In genomic region chr16:12079411-12079965, GRCh38 we compare ENCODE assay signal across 14 cellular contexts.
DNase-seq lines count a peak whose midpoint lies in the region; ATAC-seq and TF ChIP-seq lines count a peak whose summit lies in the region.
"Had no signal": no experiment of that assay in that cellular context is flagged by ENCODE, and none has a peak within 500 bp of the region (broad histone marks: within the 10 kb centered on the region; RNA-seq: fewer than 3 reads in every experiment).

No MANE protein-coding gene starts in this region.

- CTCF ChIA-PET in activated naive CD4-positive, alpha-beta T cell treated with anti-CD3 and anti-CD28 coated beads for 36 hours (lab: Charles Lee) = interaction anchor here (0.7 to 3.9 kb wide), 3 partner anchors 12 to 876 kb away, joined by 3 to 34 read pairs (median 10); no protein-coding TSS in a partner anchor
- CTCF ChIA-PET in activated CD4-positive, alpha-beta memory T cell treated with anti-CD3 and anti-CD28 coated beads for 36 hours (lab: Charles Lee) = interaction anchor here (1.2 to 5.4 kb wide), 4 partner anchors 10 to 178 kb away, joined by 3 to 48 read pairs (median 22); no protein-coding TSS in a partner anchor

- DNase-seq in activated naive CD4-positive, alpha-beta T cell treated with anti-CD3 and anti-CD28 coated beads for 36 hours = no peak
- no peak for DNase-seq in activated naive CD4-positive, alpha-beta T cell treated with anti-CD3 and anti-CD28 coated beads, Interleukin-2, amount 50 U/mL, for 16 hours
- DNase-seq in activated CD4-positive, alpha-beta memory T cell treated with anti-CD3 and anti-CD28 coated beads for 36 hours = no peak
- DNase-seq in lower lobe of right lung = peak; percentile 30
- DNase-seq in upper lobe of left lung = no peak
- DNase-seq: mesendoderm, NCI-H1694, NCI-H69 had no signal

- 49 to 52% methylated on average over 7 of the region's 7 CpGs for WGBS in upper lobe of left lung, 2 donors

- H3K4me1 ChIP-seq in lower lobe of right lung = peaks cover 18% of the 10 kb centered on the region
- peaks cover 17 to 43% (median 21%) of the 10 kb centered on the region in 4 donors for H3K4me1 ChIP-seq in upper lobe of left lung
- H3K4me1 ChIP-seq: psoas muscle had no signal

- H3K27ac ChIP-seq in lower lobe of right lung (peak overlapping the region; percentile 61), upper lobe of left lung (peak overlapping the region; percentile 38 to 83 (median 70))
- H3K27ac ChIP-seq: dorsolateral prefrontal cortex, psoas muscle had no signal

- H3K36me3 ChIP-seq in lower lobe of right lung (peaks cover 22% of the 10 kb centered on the region), upper lobe of left lung (peaks cover 0 to 21% (median 4%) of the 10 kb centered on the region in 4 donors)

- H3K4me3 ChIP-seq in lower lobe of right lung = no peak overlapping the region
- no peak overlapping the region for H3K4me3 ChIP-seq in upper lobe of left lung
- H3K4me3 ChIP-seq: dorsolateral prefrontal cortex, GM23338, psoas muscle had no signal

- no peak for TF ChIP-seq POLR2A in upper lobe of left lung (IDR thresholded peaks at IDR 0.05)

- H3K4me1 Mint-ChIP-seq in activated naive CD4-positive, alpha-beta T cell treated with anti-CD3 and anti-CD28 coated beads for 36 hours (ENCODE audit: low read depth) = peaks cover 74% of the 10 kb centered on the region
- peaks cover 65% of the 10 kb centered on the region for H3K4me1 Mint-ChIP-seq in activated CD4-positive, alpha-beta memory T cell treated with anti-CD3 and anti-CD28 coated beads for 36 hours (ENCODE audit: low read depth)

- TF ChIP-seq CTCF in lower lobe of right lung (IDR thresholded peaks at IDR 0.05) (no peak), upper lobe of left lung (IDR thresholded peaks at IDR 0.05) (no peak)

- H3K27me3 Mint-ChIP-seq in activated naive CD4-positive, alpha-beta T cell treated with anti-CD3 and anti-CD28 coated beads for 36 hours (ENCODE audit: low read depth) = no peaks in the 10 kb centered on the region
- H3K27me3 Mint-ChIP-seq in activated CD4-positive, alpha-beta memory T cell treated with anti-CD3 and anti-CD28 coated beads for 36 hours = no peaks in the 10 kb centered on the region

- POLR2A ChIA-PET in activated CD4-positive, alpha-beta memory T cell treated with anti-CD3 and anti-CD28 coated beads for 36 hours (lab: Charles Lee) = no interaction called here

- ATAC-seq in lower lobe of right lung = peak; percentile 52 to 59
- no peak for ATAC-seq in upper lobe of left lung (ENCODE audit: low FRiP score in 2 of 2)
- ATAC-seq in SK-N-SH treated with all-trans-retinoic acid at 6 μM for 48 hours = no peak
- ATAC-seq in GM21737 (IDR thresholded peaks at IDR 0.05; ENCODE audit: unreplicated experiment) = no peak
- no peak for ATAC-seq in GM19023 (IDR thresholded peaks at IDR 0.05; ENCODE audit: unreplicated experiment)
- ATAC-seq: GM23338, psoas muscle had no signal

- peaks cover 2% of the 10 kb centered on the region for H3K9me3 Mint-ChIP-seq in activated naive CD4-positive, alpha-beta T cell treated with anti-CD3 and anti-CD28 coated beads for 36 hours
- H3K9me3 Mint-ChIP-seq in activated CD4-positive, alpha-beta memory T cell treated with anti-CD3 and anti-CD28 coated beads for 36 hours = peaks cover 4% of the 10 kb centered on the region

- no peak for TF ChIP-seq EP300 in upper lobe of left lung (IDR thresholded peaks at IDR 0.05)

- H3K36me3 Mint-ChIP-seq in activated naive CD4-positive, alpha-beta T cell treated with anti-CD3 and anti-CD28 coated beads for 36 hours (ENCODE audit: low read depth) = peaks cover 5% of the 10 kb centered on the region
- peaks cover 8% of the 10 kb centered on the region for H3K36me3 Mint-ChIP-seq in activated CD4-positive, alpha-beta memory T cell treated with anti-CD3 and anti-CD28 coated beads for 36 hours

- H3K9me3 ChIP-seq in lower lobe of right lung (no peaks in the 10 kb centered on the region), upper lobe of left lung (no peaks in the 10 kb centered on the region)
- H3K9me3 ChIP-seq: psoas muscle had no signal

- H3K4me3 Mint-ChIP-seq in activated naive CD4-positive, alpha-beta T cell treated with anti-CD3 and anti-CD28 coated beads for 36 hours = peak overlapping the region; percentile 59
- H3K4me3 Mint-ChIP-seq in activated CD4-positive, alpha-beta memory T cell treated with anti-CD3 and anti-CD28 coated beads for 36 hours = peak overlapping the region; percentile 32
- H3K4me3 Mint-ChIP-seq: GM23338 had no signal

- H3K27me3 ChIP-seq in lower lobe of right lung (ENCODE audit: low read depth) = no peaks in the 10 kb centered on the region
- H3K27me3 ChIP-seq in upper lobe of left lung = no peaks in the 10 kb centered on the region
- H3K27me3 ChIP-seq: dorsolateral prefrontal cortex had no signal

- H3K27ac Mint-ChIP-seq in activated naive CD4-positive, alpha-beta T cell treated with anti-CD3 and anti-CD28 coated beads for 36 hours = peak overlapping the region; percentile 96
- peak overlapping the region; percentile 94 for H3K27ac Mint-ChIP-seq in activated CD4-positive, alpha-beta memory T cell treated with anti-CD3 and anti-CD28 coated beads for 36 hours
- H3K27ac Mint-ChIP-seq: GM23338 had no signal

- intact Hi-C loops in activated naive CD4-positive, alpha-beta T cell treated with anti-CD3 and anti-CD28 coated beads for 36 hours (cut with micrococcal nuclease) = loop anchor here (5.0 kb wide), 1 partner anchor 1137 kb away; the partner anchor contains the start of genes CLEC16A and DEXI
- intact Hi-C loops in activated CD4-positive, alpha-beta memory T cell treated with anti-CD3 and anti-CD28 coated beads for 36 hours (cut with micrococcal nuclease) = no loop called here
- intact Hi-C loops in lower lobe of right lung (cut with DNase I) = no loop called here

TF ChIP-seq in SK-N-SH treated with all-trans-retinoic acid at 6 μM for 48 hours, 23 proteins besides CTCF, POLR2A, EP300 and RAD21:
- no peak for TF ChIP-seq ISL1 (CRISPR knock-in tag; IDR thresholded peaks at IDR 0.05)

Comparison
In these comparisons a context has a peak if more than half of its experiments do, and no peak if none do; other contexts are left out.
1. ATAC-seq: peak in lower lobe of right lung (2 of 2); none in upper lobe of left lung (0 of 2), SK-N-SH treated with all-trans-retinoic acid at 6 μM for 48 hours (single experiment), GM21737 (single experiment) and GM19023 (single experiment).